ENCODE assay signal across 11 cellular contexts in genomic region chr17:28320215-28321061, GRCh38. TPM values are rescaled to one million over a fixed set of nuclear protein-coding genes. Genes with fewer than 3 reads are reported as not detected.
DNase-seq lines count a peak whose midpoint lies in the region; ATAC-seq and TF ChIP-seq lines count a peak whose summit lies in the region.
"Had no signal": no experiment of that assay in that cellular context is flagged by ENCODE, and none has a peak within 500 bp of the region (broad histone marks: within the 10 kb centered on the region; RNA-seq: fewer than 3 reads in every experiment).

No MANE protein-coding gene starts in this region.

- H3K27ac Mint-ChIP-seq in CD4-positive, alpha-beta T cell: no peak overlapping the region
- H3K27ac Mint-ChIP-seq in naive thymus-derived CD8-positive, alpha-beta T cell: peak overlapping the region in 4 of 10 donors; percentile 14 to 72 (median 53)

- H3K9ac ChIP-seq in KMS-11 (peak overlapping the region; percentile 97; the same call in 1 of the 2 replicates), mammary epithelial cell (ENCODE audit: insufficient read depth, low read length) (peak overlapping the region; percentile 72)

- dilution Hi-C loops in mammary epithelial cell (cut with HindIII; ENCODE audit: low sequenced_read_pairs): no loop called here

- no peak overlapping the region for H2AFZ ChIP-seq in KMS-11 (ENCODE audit: low read depth)
- peak overlapping the region; percentile 92 for H2AFZ ChIP-seq in mammary epithelial cell (ENCODE audit: low read depth, low read length)

- no peaks in the 10 kb centered on the region for H3K36me3 Mint-ChIP-seq in CD4-positive, alpha-beta T cell (ENCODE audit: low read depth)
- no peaks in the 10 kb centered on the region for H3K36me3 Mint-ChIP-seq in naive thymus-derived CD8-positive, alpha-beta T cell

- H3K9me3 Mint-ChIP-seq in CD4-positive, alpha-beta T cell: no peaks in the 10 kb centered on the region
- H3K9me3 Mint-ChIP-seq in naive thymus-derived CD8-positive, alpha-beta T cell: no peaks in the 10 kb centered on the region

- H3K36me3 ChIP-seq in KMS-11 (ENCODE audit: insufficient read depth): no peaks in the 10 kb centered on the region; the same call in 1 of the 2 replicates
- no peaks in the 10 kb centered on the region for H3K36me3 ChIP-seq in mammary epithelial cell (ENCODE audit: insufficient read depth, low read length)
- H3K36me3 ChIP-seq in left lung: no peaks in the 10 kb centered on the region

- peaks cover 34% of the 10 kb centered on the region for H3K4me1 ChIP-seq in KMS-11 (ENCODE audit: low read depth, poor library complexity, severe bottlenecking)
- peaks cover 12% of the 10 kb centered on the region for H3K4me1 ChIP-seq in mammary epithelial cell (ENCODE audit: insufficient read depth, low read length)
- H3K4me1 ChIP-seq in left lung: peaks cover 4 to 34% of the 10 kb centered on the region in 2 donors

- 62% methylated on average over 7 of the region's 8 CpGs for WGBS in mammary epithelial cell (ENCODE audit: low coverage, missing lambda C conversion rate)

- H3K4me2 ChIP-seq in KMS-11 (peak overlapping the region; percentile 72), mammary epithelial cell (ENCODE audit: insufficient read depth, low read depth, low read length) (peak overlapping the region; percentile 97)

- in situ Hi-C loops in mammary epithelial cell (cut with MboI; ENCODE audit: low sequenced_read_pairs in 2 of 2): loop anchor here in 1 of 2 donors (5.0 kb wide), 1 partner anchor 88 kb away; no protein-coding TSS in a partner anchor

- no peak for ATAC-seq in CD4-positive, alpha-beta T cell (ENCODE audit: poor library complexity)
- no peak for ATAC-seq in naive thymus-derived CD8-positive, alpha-beta T cell
- no peak for ATAC-seq in GM21390 (IDR thresholded peaks at IDR 0.05; ENCODE audit: unreplicated experiment)
- ATAC-seq in left lung: no peak
- ATAC-seq: foreskin keratinocyte had no signal

- CTCF ChIA-PET in CD4-positive, alpha-beta T cell (lab: Charles Lee): interaction anchor here (2.6 kb wide), 1 partner anchor 15 kb away, joined by 15 read pairs; the partner anchor contains the start of genes IFT20 and TNFAIP1
- CTCF ChIA-PET in mammary epithelial cell (lab: Charles Lee; ENCODE audit: low non-redundant PET): no interaction called here

- no peak overlapping the region for H3K4me3 ChIP-seq in KMS-11 (IDR thresholded peaks at IDR 0.05; ENCODE audit: insufficient read depth, low read depth, low read length)
- H3K4me3 ChIP-seq in mammary epithelial cell (replicated peaks in 1 of 3; ENCODE audit: insufficient read depth in 1 of 3, low read depth in 2 of 3, low read length in 3 of 3): peak overlapping the region; percentile 55 to 69 (median 64)
- H3K4me3 ChIP-seq in left lung: peak overlapping the region in 1 of 2 donors; percentile 67

- DNase-seq in CD4-positive, alpha-beta T cell: no peak
- DNase-seq in mammary epithelial cell (no peak), left lung (no peak), NCI-H446 (lab: John Stamatoyannopoulos, UW) (no peak)
- no peak for DNase-seq in naive thymus-derived CD8-positive, alpha-beta T cell
- no peak for DNase-seq in stimulated activated CD4-positive, alpha-beta T cell treated with anti-CD3 and anti-CD28 coated beads, Interleukin-4, amount 100 ng/mL, for 1 hour
- DNase-seq: foreskin keratinocyte; NCI-H187; stimulated activated CD4-positive, alpha-beta T cell treated with anti-CD3 and anti-CD28 coated beads, Interleukin-12 subunit alpha, Interleukin-12 subunit beta, amount 100 ng/mL, for 4 hours had no signal

- H3K4me3 Mint-ChIP-seq in CD4-positive, alpha-beta T cell: peak overlapping the region; percentile 96
- peak overlapping the region; percentile 87 to 95 (median 90) for H3K4me3 Mint-ChIP-seq in naive thymus-derived CD8-positive, alpha-beta T cell

- no peaks in the 10 kb centered on the region for H3K27me3 ChIP-seq in CD4-positive, alpha-beta T cell (ENCODE audit: control insufficient read depth, insufficient read depth, low read length)
- H3K27me3 ChIP-seq in KMS-11 (ENCODE audit: insufficient read depth, low read depth) (no peaks in the 10 kb centered on the region), mammary epithelial cell (ENCODE audit: insufficient read depth, low read length) (no peaks in the 10 kb centered on the region), left lung (no peaks in the 10 kb centered on the region)
- H3K27me3 ChIP-seq: foreskin keratinocyte had no signal

- intact Hi-C loops in CD4-positive, alpha-beta T cell (cut with DNase I, micrococcal nuclease): no loop called here
- intact Hi-C loops in mammary epithelial cell (cut with micrococcal nuclease) (no loop called here), left lung (cut with DNase I) (no loop called here)

- H3K4me1 Mint-ChIP-seq in CD4-positive, alpha-beta T cell (ENCODE audit: low read depth): peaks cover 24% of the 10 kb centered on the region
- peaks cover 15 to 32% (median 23%) of the 10 kb centered on the region in 4 donors for H3K4me1 Mint-ChIP-seq in naive thymus-derived CD8-positive, alpha-beta T cell

- BruUV-seq in mammary epithelial cell (replicated peaks; lab: Mats Ljungman, UMichigan): no TSS peak

- no peak overlapping the region for H3K27ac ChIP-seq in CD4-positive, alpha-beta T cell (ENCODE audit: low read depth, low read length)
- H3K27ac ChIP-seq in KMS-11 (no peak overlapping the region), mammary epithelial cell (ENCODE audit: insufficient read depth, low read depth, low read length) (peak overlapping the region; percentile 52), left lung (no peak overlapping the region)

- POLR2A ChIA-PET in CD4-positive, alpha-beta T cell (lab: Charles Lee): interaction anchor here (2.8 to 4.2 kb wide), 2 partner anchors 11 to 15 kb away, joined by 7 to 28 read pairs; partner anchors contain the start of genes IFT20 and TNFAIP1
- POLR2A ChIA-PET in naive thymus-derived CD8-positive, alpha-beta T cell (lab: Charles Lee): interaction anchor here (3.7 kb wide), 1 partner anchor 14 kb away, joined by 26 read pairs; the partner anchor contains the start of genes IFT20 and TNFAIP1

- no peaks in the 10 kb centered on the region for H3K27me3 Mint-ChIP-seq in CD4-positive, alpha-beta T cell
- peaks cover 0 to 1% (median 0%) of the 10 kb centered on the region in 5 donors for H3K27me3 Mint-ChIP-seq in naive thymus-derived CD8-positive, alpha-beta T cell

- H3K9me3 ChIP-seq in CD4-positive, alpha-beta T cell (ENCODE audit: control insufficient read depth, low read length): no peaks in the 10 kb centered on the region
- H3K9me3 ChIP-seq in mammary epithelial cell (replicated peaks; ENCODE audit: insufficient read depth, low read length) (no peaks in the 10 kb centered on the region), left lung (no peaks in the 10 kb centered on the region)

- H3K79me2 ChIP-seq in KMS-11 (ENCODE audit: insufficient read depth, low read depth) (peaks cover 63% of the 10 kb centered on the region), mammary epithelial cell (ENCODE audit: insufficient read depth, low read length) (peaks cover 64% of the 10 kb centered on the region)

- no peak for TF ChIP-seq CTCF in CD4-positive, alpha-beta T cell (IDR thresholded peaks at IDR 0.05)
- TF ChIP-seq CTCF in KMS-11 (conservative IDR thresholded peaks at IDR 0.05; ENCODE audit: low read depth, low read length): no peak
- no peak for TF ChIP-seq CTCF in mammary epithelial cell (conservative IDR thresholded peaks at IDR 0.05 in 1 of 2, IDR thresholded peaks at IDR 0.05 in 1 of 2; ENCODE audit: extremely low read depth in 1 of 2, insufficient read depth in 1 of 2, low read depth in 1 of 2, low read length in 2 of 2)
- no peak for TF ChIP-seq CTCF in left lung (IDR thresholded peaks at IDR 0.05)

- H4K20me1 ChIP-seq in KMS-11 (ENCODE audit: insufficient read depth): peaks cover 8% of the 10 kb centered on the region; the same call in 1 of the 2 replicates
- H4K20me1 ChIP-seq in mammary epithelial cell (ENCODE audit: insufficient read depth, low read length): no peaks in the 10 kb centered on the region

RNA-seq across cellular contexts. Expression of gene TMEM97, which starts 1.4 kb away (rescaled TPM):
- total RNA-seq in CD4-positive, alpha-beta T cell: 1 to 10 TPM; 2.6 to 3.7 TPM
- total RNA-seq in mammary epithelial cell: 10 to 100 TPM; 12.5 to 34.6 TPM
- polyA plus RNA-seq in mammary epithelial cell: 58.9 TPM
- polyA minus RNA-seq in mammary epithelial cell: 159 TPM
- total RNA-seq in naive thymus-derived CD8-positive, alpha-beta T cell: 1 to 10 TPM; 5.9 to 6.2 TPM
- 10 to 100 TPM in 1 of 3 donors, 1 to 10 TPM in 2; 7.1 to 10.1 (median 9.3) TPM for polyA plus RNA-seq in naive thymus-derived CD8-positive, alpha-beta T cell
- total RNA-seq in left lung: 10 to 100 TPM; 27.0 to 69.3 TPM

RNA-seq across cellular contexts. Expression of gene IFT20, which starts 14.8 kb away (rescaled TPM):
- total RNA-seq in CD4-positive, alpha-beta T cell: 10 to 100 TPM; 52.6 to 53.1 TPM
- total RNA-seq in mammary epithelial cell (10 to 100 TPM; 22.0 to 26.1 TPM), left lung (10 to 100 TPM; 27.6 to 42.2 TPM)
- 15.6 TPM for polyA plus RNA-seq in mammary epithelial cell
- polyA minus RNA-seq in mammary epithelial cell: not detected
- total RNA-seq in naive thymus-derived CD8-positive, alpha-beta T cell: 10 to 100 TPM; 32.0 to 38.0 TPM
- 10 to 100 TPM; 44.1 to 56.6 (median 54.0) TPM for polyA plus RNA-seq in naive thymus-derived CD8-positive, alpha-beta T cell

RNA-seq across cellular contexts. Expression of gene TNFAIP1, which starts 15.1 kb away (rescaled TPM):
- 10 to 100 TPM in 1 of 2 experiments, 1 to 10 TPM in 1; 9.5 to 12.1 TPM for total RNA-seq in CD4-positive, alpha-beta T cell
- 100 to 1,000 TPM; 103 to 108 TPM for total RNA-seq in mammary epithelial cell
- 82.2 TPM for polyA plus RNA-seq in mammary epithelial cell
- 215 TPM for polyA minus RNA-seq in mammary epithelial cell
- total RNA-seq in naive thymus-derived CD8-positive, alpha-beta T cell: 10 to 100 TPM; 20.6 to 23.7 TPM
- polyA plus RNA-seq in naive thymus-derived CD8-positive, alpha-beta T cell: 1 to 10 TPM; 5.6 to 9.4 (median 7.1) TPM
- 10 to 100 TPM; 57.6 to 80.7 TPM for total RNA-seq in left lung

RNA-seq across cellular contexts. Expression of gene POLDIP2, which starts 36.9 kb away (rescaled TPM):
- 10 to 100 TPM; 22.1 to 23.9 TPM for total RNA-seq in CD4-positive, alpha-beta T cell
- total RNA-seq in mammary epithelial cell (10 to 100 TPM; 76.3 to 80.5 TPM), left lung (10 to 100 TPM; 65.6 to 76.8 TPM)
- polyA plus RNA-seq in mammary epithelial cell: 99.9 TPM
- polyA minus RNA-seq in mammary epithelial cell: 71.4 TPM
- 10 to 100 TPM; 35.4 to 37.5 TPM for total RNA-seq in naive thymus-derived CD8-positive, alpha-beta T cell
- 10 to 100 TPM; 81.3 to 90.3 (median 85.6) TPM for polyA plus RNA-seq in naive thymus-derived CD8-positive, alpha-beta T cell

RNA-seq across cellular contexts. Expression of gene SEBOX, which starts 44.6 kb away (rescaled TPM):
- not detected for total RNA-seq in CD4-positive, alpha-beta T cell
- total RNA-seq in mammary epithelial cell (not detected), left lung (not detected)
- polyA plus RNA-seq in mammary epithelial cell: not detected
- polyA minus RNA-seq in mammary epithelial cell: not detected
- total RNA-seq in naive thymus-derived CD8-positive, alpha-beta T cell: not detected
- polyA plus RNA-seq in naive thymus-derived CD8-positive, alpha-beta T cell: not detected
- total RNA-seq: foreskin keratinocyte had no signal
- polyA plus RNA-seq: foreskin keratinocyte had no signal
